9 cellular contexts compared by ENCODE assay signal in the genomic region with DNA sequence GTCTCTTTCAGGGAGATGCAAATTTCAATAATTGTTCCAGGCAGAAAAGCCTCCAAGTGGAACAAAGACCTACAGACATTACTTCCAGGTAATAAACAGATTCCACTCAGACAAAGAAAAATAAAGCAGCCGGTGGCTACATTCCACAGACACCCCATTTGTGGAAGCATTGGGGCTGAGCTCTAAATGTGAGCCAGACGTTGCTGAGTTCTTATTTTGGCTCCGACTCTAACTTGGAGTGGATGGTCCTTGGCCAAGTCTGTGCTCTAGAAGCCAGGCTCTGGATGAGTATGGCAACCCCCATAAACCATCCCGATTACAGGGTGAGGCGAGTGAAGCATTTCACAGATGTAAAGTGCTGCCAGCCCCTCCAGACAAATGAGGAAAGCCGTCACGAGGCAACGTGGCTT. TPM values are rescaled to one million over a fixed set of nuclear protein-coding genes. Genes with fewer than 3 reads are reported as not detected.
DNase-seq lines count a peak whose midpoint lies in the region; ATAC-seq and TF ChIP-seq lines count a peak whose summit lies in the region.
"Had no signal": no experiment of that assay in that cellular context is flagged by ENCODE, and none has a peak within 500 bp of the region (broad histone marks: within the 10 kb centered on the region; RNA-seq: fewer than 3 reads in every experiment).

No MANE protein-coding gene starts in this region.

- no peaks in the 10 kb centered on the region for H3K36me3 ChIP-seq in HEK293 (ENCODE audit: control insufficient read depth in 2 of 2, insufficient read depth in 1 of 2, low read length in 2 of 2)
- peaks cover 75% of the 10 kb centered on the region for H3K36me3 ChIP-seq in skeletal muscle satellite cell (ENCODE audit: insufficient read depth, low read length)
- no peaks in the 10 kb centered on the region for H3K36me3 ChIP-seq in SJCRH30

- H3K4me1 Mint-ChIP-seq in naive thymus-derived CD8-positive, alpha-beta T cell, result peaks cover 47 to 83% (median 69%) of the 10 kb centered on the region in 4 donors

- H3K9me3 ChIP-seq in HEK293 (ENCODE audit: control insufficient read depth, insufficient read depth, low read depth, low read length) (no peaks in the 10 kb centered on the region), skeletal muscle satellite cell (replicated peaks; ENCODE audit: low read length) (no peaks in the 10 kb centered on the region), SJCRH30 (replicated peaks) (no peaks in the 10 kb centered on the region)

- CTCF ChIA-PET in HEK293 (lab: Yijun Ruan, JAX), result interaction anchor here (0.9 to 1.4 kb wide), 3 partner anchors 28 to 65 kb away, joined by 3 to 4 read pairs (median 4); no protein-coding TSS in a partner anchor

- H3K27ac ChIP-seq in HEK293 (ENCODE audit: extremely low read depth, low read depth, low read length) (no peak overlapping the region), SJCRH30 (no peak overlapping the region)

- H3K36me3 Mint-ChIP-seq in naive thymus-derived CD8-positive, alpha-beta T cell, result peaks cover 0 to 2% (median 0%) of the 10 kb centered on the region in 3 donors

- peak overlapping the region; percentile 92 for H3K4me2 ChIP-seq in skeletal muscle satellite cell (ENCODE audit: low read length)

- intact Hi-C loops in left cardiac atrium (cut with DNase I), result loop anchor here (5.0 to 10.0 kb wide), 3 partner anchors 53 to 68 kb away; no protein-coding TSS in a partner anchor

- H3K27me3 ChIP-seq in skeletal muscle satellite cell (ENCODE audit: control insufficient read depth, insufficient read depth, low read length) (no peaks in the 10 kb centered on the region), SJCRH30 (no peaks in the 10 kb centered on the region)

- ATAC-seq in SK-N-SH treated with all-trans-retinoic acid at 6 μM for 48 hours, result peak; percentile 52
- peak; percentile 62 to 81 for ATAC-seq in left cardiac atrium
- ATAC-seq in naive thymus-derived CD8-positive, alpha-beta T cell, result no peak
- ATAC-seq: activated CD8-positive, alpha-beta T cell treated with anti-CD3 and anti-CD28 coated beads, Interleukin-2, amount 10 ng/mL, durations not matched to agents 7 days and 5 days had no signal

- DNase-seq in left cardiac atrium (peak; percentile 50), iPS-NIHi7 (ENCODE audit: extremely low spot score) (no peak), cerebellar nuclear complex (lab: John Stamatoyannopoulos, UW) (no peak), SJCRH30 (no peak)
- no peak for DNase-seq in naive thymus-derived CD8-positive, alpha-beta T cell
- DNase-seq: activated CD8-positive, alpha-beta T cell treated with anti-CD3 and anti-CD28 coated beads, Interleukin-2, amount 10 ng/mL, durations not matched to agents 7 days and 5 days had no signal

- no peak overlapping the region for H3K27ac Mint-ChIP-seq in naive thymus-derived CD8-positive, alpha-beta T cell
- H3K27ac Mint-ChIP-seq: activated CD8-positive, alpha-beta T cell treated with anti-CD3 and anti-CD28 coated beads, Interleukin-2, amount 10 ng/mL, durations not matched to agents 7 days and 5 days had no signal

- no peak overlapping the region for H3K4me3 Mint-ChIP-seq in naive thymus-derived CD8-positive, alpha-beta T cell
- H3K4me3 Mint-ChIP-seq: activated CD8-positive, alpha-beta T cell treated with anti-CD3 and anti-CD28 coated beads, Interleukin-2, amount 10 ng/mL, durations not matched to agents 7 days and 5 days had no signal

- no peaks in the 10 kb centered on the region for H3K9me3 Mint-ChIP-seq in naive thymus-derived CD8-positive, alpha-beta T cell

- TF ChIP-seq CTCF in HEK293 (tag by site-specific recombination; IDR thresholded peaks at IDR 0.05), result no peak

- POLR2A ChIA-PET in HEK293 (lab: Yijun Ruan, JAX), result interaction anchor here (0.6 kb wide), 2 partner anchors 27 to 77 kb away, joined by 3 to 4 read pairs; no protein-coding TSS in a partner anchor
- POLR2A ChIA-PET in naive thymus-derived CD8-positive, alpha-beta T cell (lab: Charles Lee), result no interaction called here

- H3K27me3 Mint-ChIP-seq in naive thymus-derived CD8-positive, alpha-beta T cell, result no peaks in the 10 kb centered on the region

- H3K4me1 ChIP-seq in HEK293 (ENCODE audit: control insufficient read depth, insufficient read depth, low read length) (peaks cover 21% of the 10 kb centered on the region), skeletal muscle satellite cell (ENCODE audit: control insufficient read depth, insufficient read depth, low read length) (peaks cover 91% of the 10 kb centered on the region), SJCRH30 (peaks cover 66% of the 10 kb centered on the region)

- peak overlapping the region; percentile 71 for H3K9ac ChIP-seq in skeletal muscle satellite cell (ENCODE audit: low read depth, low read length)

- H3K4me3 ChIP-seq in HEK293 (ENCODE audit: low read depth, low read length) (no peak overlapping the region), skeletal muscle satellite cell (ENCODE audit: low read length) (peak overlapping the region; percentile 8), SJCRH30 (no peak overlapping the region)

TF ChIP-seq in HEK293, 187 proteins besides CTCF, POLR2A, EP300 and RAD21:
- TF ChIP-seq MYNN (tag by site-specific recombination; IDR thresholded peaks at IDR 0.05; ENCODE audit: borderline replicate concordance) (no peak), ZBTB20 (tag by site-specific recombination; IDR thresholded peaks at IDR 0.05) (peak; percentile 86), ZSCAN30 (tag by site-specific recombination; IDR thresholded peaks at IDR 0.05) (no peak)
- TF ChIP-seq, protein P1, sequence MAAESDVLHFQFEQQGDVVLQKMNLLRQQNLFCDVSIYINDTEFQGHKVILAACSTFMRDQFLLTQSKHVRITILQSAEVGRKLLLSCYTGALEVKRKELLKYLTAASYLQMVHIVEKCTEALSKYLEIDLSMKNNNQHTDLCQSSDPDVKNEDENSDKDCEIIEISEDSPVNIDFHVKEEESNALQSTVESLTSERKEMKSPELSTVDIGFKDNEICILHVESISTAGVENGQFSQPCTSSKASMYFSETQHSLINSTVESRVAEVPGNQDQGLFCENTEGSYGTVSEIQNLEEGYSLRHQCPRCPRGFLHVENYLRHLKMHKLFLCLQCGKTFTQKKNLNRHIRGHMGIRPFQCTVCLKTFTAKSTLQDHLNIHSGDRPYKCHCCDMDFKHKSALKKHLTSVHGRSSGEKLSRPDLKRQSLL (tag by site-specific recombination; IDR thresholded peaks at IDR 0.05), result peak; percentile 31; the same call in 1 of the 2 replicates
TF ChIP-seq in HEK293: peak in this region for 2.

TF ChIP-seq in SK-N-SH treated with all-trans-retinoic acid at 6 μM for 48 hours, 23 proteins besides CTCF, POLR2A, EP300 and RAD21:
- TF ChIP-seq TCF4 (CRISPR knock-in tag; IDR thresholded peaks at IDR 0.05; ENCODE audit: borderline replicate concordance), result no peak
- TF ChIP-seq, protein P2, sequence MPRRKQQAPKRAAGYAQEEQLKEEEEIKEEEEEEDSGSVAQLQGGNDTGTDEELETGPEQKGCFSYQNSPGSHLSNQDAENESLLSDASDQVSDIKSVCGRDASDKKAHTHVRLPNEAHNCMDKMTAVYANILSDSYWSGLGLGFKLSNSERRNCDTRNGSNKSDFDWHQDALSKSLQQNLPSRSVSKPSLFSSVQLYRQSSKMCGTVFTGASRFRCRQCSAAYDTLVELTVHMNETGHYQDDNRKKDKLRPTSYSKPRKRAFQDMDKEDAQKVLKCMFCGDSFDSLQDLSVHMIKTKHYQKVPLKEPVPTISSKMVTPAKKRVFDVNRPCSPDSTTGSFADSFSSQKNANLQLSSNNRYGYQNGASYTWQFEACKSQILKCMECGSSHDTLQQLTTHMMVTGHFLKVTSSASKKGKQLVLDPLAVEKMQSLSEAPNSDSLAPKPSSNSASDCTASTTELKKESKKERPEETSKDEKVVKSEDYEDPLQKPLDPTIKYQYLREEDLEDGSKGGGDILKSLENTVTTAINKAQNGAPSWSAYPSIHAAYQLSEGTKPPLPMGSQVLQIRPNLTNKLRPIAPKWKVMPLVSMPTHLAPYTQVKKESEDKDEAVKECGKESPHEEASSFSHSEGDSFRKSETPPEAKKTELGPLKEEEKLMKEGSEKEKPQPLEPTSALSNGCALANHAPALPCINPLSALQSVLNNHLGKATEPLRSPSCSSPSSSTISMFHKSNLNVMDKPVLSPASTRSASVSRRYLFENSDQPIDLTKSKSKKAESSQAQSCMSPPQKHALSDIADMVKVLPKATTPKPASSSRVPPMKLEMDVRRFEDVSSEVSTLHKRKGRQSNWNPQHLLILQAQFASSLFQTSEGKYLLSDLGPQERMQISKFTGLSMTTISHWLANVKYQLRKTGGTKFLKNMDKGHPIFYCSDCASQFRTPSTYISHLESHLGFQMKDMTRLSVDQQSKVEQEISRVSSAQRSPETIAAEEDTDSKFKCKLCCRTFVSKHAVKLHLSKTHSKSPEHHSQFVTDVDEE (CRISPR knock-in tag; IDR thresholded peaks at IDR 0.05), result no peak
- no peak for TF ChIP-seq PPARA (CRISPR knock-in tag; IDR thresholded peaks at IDR 0.05; ENCODE audit: borderline replicate concordance)
- TF ChIP-seq ESRRG (CRISPR knock-in tag; IDR thresholded peaks at IDR 0.05), result no peak
- no peak for TF ChIP-seq RARB (CRISPR knock-in tag; IDR thresholded peaks at IDR 0.05)
- TF ChIP-seq, protein P3, sequence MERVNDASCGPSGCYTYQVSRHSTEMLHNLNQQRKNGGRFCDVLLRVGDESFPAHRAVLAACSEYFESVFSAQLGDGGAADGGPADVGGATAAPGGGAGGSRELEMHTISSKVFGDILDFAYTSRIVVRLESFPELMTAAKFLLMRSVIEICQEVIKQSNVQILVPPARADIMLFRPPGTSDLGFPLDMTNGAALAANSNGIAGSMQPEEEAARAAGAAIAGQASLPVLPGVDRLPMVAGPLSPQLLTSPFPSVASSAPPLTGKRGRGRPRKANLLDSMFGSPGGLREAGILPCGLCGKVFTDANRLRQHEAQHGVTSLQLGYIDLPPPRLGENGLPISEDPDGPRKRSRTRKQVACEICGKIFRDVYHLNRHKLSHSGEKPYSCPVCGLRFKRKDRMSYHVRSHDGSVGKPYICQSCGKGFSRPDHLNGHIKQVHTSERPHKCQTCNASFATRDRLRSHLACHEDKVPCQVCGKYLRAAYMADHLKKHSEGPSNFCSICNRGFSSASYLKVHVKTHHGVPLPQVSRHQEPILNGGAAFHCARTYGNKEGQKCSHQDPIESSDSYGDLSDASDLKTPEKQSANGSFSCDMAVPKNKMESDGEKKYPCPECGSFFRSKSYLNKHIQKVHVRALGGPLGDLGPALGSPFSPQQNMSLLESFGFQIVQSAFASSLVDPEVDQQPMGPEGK (CRISPR knock-in tag; IDR thresholded peaks at IDR 0.05; ENCODE audit: borderline replicate concordance), result no peak

RNA-seq across cellular contexts. Expression of a gene that starts 6.6 kb away (rescaled TPM):
- 10 to 100 TPM; 14.1 to 19.2 TPM for total RNA-seq in left cardiac atrium
- total RNA-seq in skeletal muscle satellite cell (2012; rRNA removed), result 117 and 131 TPM in 2 replicates
- 1 to 10 TPM; 9.4 to 9.9 TPM for total RNA-seq in naive thymus-derived CD8-positive, alpha-beta T cell
- 1 to 10 TPM; 3.1 to 4.9 (median 3.3) TPM for polyA plus RNA-seq in naive thymus-derived CD8-positive, alpha-beta T cell
- total RNA-seq in SJCRH30 (2014; rRNA removed; shearing (Covaris generic)), result 28.4 and 28.8 TPM in 2 replicates

Comparison
In these comparisons a context has a peak if more than half of its experiments do, and no peak if none do; other contexts are left out.
1. ATAC-seq: peak in SK-N-SH treated with all-trans-retinoic acid at 6 μM for 48 hours (single experiment) and left cardiac atrium (2 of 2); none in naive thymus-derived CD8-positive, alpha-beta T cell (0 of 2).